28 cellular contexts compared by ENCODE assay signal in genomic region chr6:108694816-108695215, GRCh38.
"Had no signal": no experiment of that assay in that cellular context is flagged by ENCODE, and none has a peak within 500 bp of the region (broad histone marks: within the 10 kb centered on the region; RNA-seq: fewer than 3 reads in every experiment).

No MANE protein-coding gene starts in this region.

- H3K27me3 Mint-ChIP-seq: naive B cell; natural killer cell treated with Interleukin-12 subunit alpha and Interleukin-12 subunit beta and Interleukin-15 and Interleukin-18, amount 100 ng/mL, for 72 hours; stimulated activated naive CD8-positive, alpha-beta T cell treated with anti-CD3 and anti-CD28 coated beads, Interleukin-15, amount 100 ng/mL, for 72 hours; type B pancreatic cell had no signal

- H3K9me3 ChIP-seq: esophagus squamous epithelium, mucosa of descending colon, neutrophil, prostate gland, right atrium auricular region, thyroid gland had no signal

- H3K9ac ChIP-seq: parathyroid adenoma had no signal

- H3K27ac ChIP-seq: coronary artery, esophagus squamous epithelium, neutrophil, parathyroid adenoma, prostate gland, right atrium auricular region, thyroid gland had no signal

- H3K27ac Mint-ChIP-seq: immature natural killer cell; mesothelial cell of epicardium; naive B cell; natural killer cell treated with Interleukin-12 subunit alpha and Interleukin-12 subunit beta and Interleukin-15 and Interleukin-18, amount 100 ng/mL, for 72 hours; stimulated activated naive CD8-positive, alpha-beta T cell treated with anti-CD3 and anti-CD28 coated beads, Interleukin-15, amount 100 ng/mL, for 72 hours; type B pancreatic cell had no signal

- H3K36me3 ChIP-seq: prostate gland, thyroid gland had no signal

- H3K4me3 ChIP-seq: coronary artery, esophagus squamous epithelium, lung, mucosa of descending colon, prostate gland, right atrium auricular region, smooth muscle cell, thyroid gland had no signal

- H3K36me3 Mint-ChIP-seq: naive B cell; natural killer cell treated with Interleukin-12 subunit alpha and Interleukin-12 subunit beta and Interleukin-15 and Interleukin-18, amount 100 ng/mL, for 72 hours; type B pancreatic cell had no signal

- H3K27me3 ChIP-seq: esophagus squamous epithelium, neutrophil, right atrium auricular region, thyroid gland had no signal

- DNase-seq: dermis blood vessel endothelial cell; effector memory CD4-positive, alpha-beta T cell; erythroblast; esophagus squamous epithelium; hypothalamus; immature natural killer cell; kidney; mesenchymal stem cell; mucosa of descending colon; naive B cell; stimulated activated CD4-positive, alpha-beta T cell treated with anti-CD3 and anti-CD28 coated beads, Interleukin-12 subunit alpha, Interleukin-12 subunit beta, amount 100 ng/mL, for 4 hours; stimulated activated CD4-positive, alpha-beta T cell treated with anti-CD3 and anti-CD28 coated beads, Interleukin-1b, Interleukin-23, amount 100 ng/mL, for 48 hours; stimulated activated CD4-positive, alpha-beta T cell treated with anti-CD3 and anti-CD28 coated beads, Interleukin-4, amount 100 ng/mL, for 1 hour; stimulated activated CD8-positive, alpha-beta memory T cell treated with anti-CD3 and anti-CD28 coated beads, Interleukin-4, amount 100 ng/mL, for 48 hours; stimulated activated naive CD4-positive, alpha-beta T cell; stimulated activated naive CD8-positive, alpha-beta T cell treated with anti-CD3 and anti-CD28 coated beads, Interleukin-15, amount 100 ng/mL, for 72 hours; thyroid gland had no signal

- H2AFZ ChIP-seq: parathyroid adenoma had no signal

- H3K79me2 ChIP-seq: parathyroid adenoma had no signal

- H3K4me3 Mint-ChIP-seq: immature natural killer cell; mesothelial cell of epicardium; natural killer cell treated with Interleukin-12 subunit alpha and Interleukin-12 subunit beta and Interleukin-15 and Interleukin-18, amount 100 ng/mL, for 72 hours; neural crest cell; stimulated activated naive CD8-positive, alpha-beta T cell treated with anti-CD3 and anti-CD28 coated beads, Interleukin-15, amount 100 ng/mL, for 72 hours; type B pancreatic cell had no signal

- H3K4me1 Mint-ChIP-seq: immature natural killer cell had no signal

- H3K4me1 ChIP-seq: parathyroid adenoma, prostate gland had no signal

- H3K9me3 Mint-ChIP-seq: immature natural killer cell; mesothelial cell of epicardium; naive B cell; natural killer cell treated with Interleukin-12 subunit alpha and Interleukin-12 subunit beta and Interleukin-15 and Interleukin-18, amount 100 ng/mL, for 72 hours; neural crest cell; stimulated activated naive CD8-positive, alpha-beta T cell treated with anti-CD3 and anti-CD28 coated beads, Interleukin-15, amount 100 ng/mL, for 72 hours; type B pancreatic cell had no signal

- H3K4me2 ChIP-seq: smooth muscle cell had no signal
